ENCODE assay signal across 8 cellular contexts in genomic region chr12:6423267-6424007, GRCh38. TPM values are rescaled to one million over a fixed set of nuclear protein-coding genes. Genes with fewer than 3 reads are reported as not detected.
DNase-seq lines count a peak whose midpoint lies in the region; ATAC-seq, FAIRE-seq and TF ChIP-seq lines count a peak whose summit lies in the region.

No MANE protein-coding gene starts in this region.

- H3K9me3 ChIP-seq in pancreas = no peaks in the 10 kb centered on the region
- no peaks in the 10 kb centered on the region for H3K9me3 ChIP-seq in aorta (ENCODE audit: control insufficient read depth, low read length)

- peaks cover 0 to 17% (median 0%) of the 10 kb centered on the region in 3 donors for H3K4me1 ChIP-seq in pancreas
- H3K4me1 ChIP-seq in aorta (ENCODE audit: control insufficient read depth in 1 of 2, insufficient read depth in 2 of 2, low read length in 2 of 2) = no peaks in the 10 kb centered on the region

- no peak overlapping the region for H3K27ac ChIP-seq in pancreas
- no peak overlapping the region for H3K27ac ChIP-seq in aorta (ENCODE audit: low read depth in 1 of 2, low read length in 2 of 2)

- no peaks in the 10 kb centered on the region for H3K27me3 ChIP-seq in pancreas
- no peaks in the 10 kb centered on the region for H3K27me3 ChIP-seq in aorta (ENCODE audit: control insufficient read depth in 1 of 2, insufficient read depth in 2 of 2, low read length in 1 of 2)

- no peaks in the 10 kb centered on the region for H3K36me3 ChIP-seq in pancreas
- no peaks in the 10 kb centered on the region for H3K36me3 ChIP-seq in aorta (ENCODE audit: control insufficient read depth in 1 of 2, insufficient read depth in 2 of 2, low read length in 1 of 2)

- WGBS in pancreas, 2 donors = 0 to 1% methylated on average over 9 of the region's 9 CpGs
- 3 to 5% methylated on average over 9 of the region's 9 CpGs for WGBS in aorta, 2 donors

- H3K4me3 Mint-ChIP-seq in CD14-positive monocyte = no peak overlapping the region
- H3K4me3 Mint-ChIP-seq in glutamatergic neuron (ENCODE audit: unreplicated experiment) = peak overlapping the region; percentile 65

- TF ChIP-seq CTCF in CD14-positive monocyte (IDR thresholded peaks at IDR 0.05) = peak; percentile 85
- peak; percentile 83 for TF ChIP-seq CTCF in glutamatergic neuron (IDR thresholded peaks at IDR 0.05; ENCODE audit: partially characterized antibody, unreplicated experiment)
- peak; percentile 77 to 83 (median 81) for TF ChIP-seq CTCF in pancreas (IDR thresholded peaks at IDR 0.05)

- H3K27me3 Mint-ChIP-seq in CD14-positive monocyte (ENCODE audit: low read depth in 3 of 3) (peaks cover 0 to 4% (median 0%) of the 10 kb centered on the region in 3 donors), glutamatergic neuron (ENCODE audit: unreplicated experiment) (peaks cover 3% of the 10 kb centered on the region)

- peak; percentile 23 for FAIRE-seq in pancreas (lab: Jason Lieb, UNC)

- H3K9me3 Mint-ChIP-seq in CD14-positive monocyte = no peaks in the 10 kb centered on the region
- H3K9me3 Mint-ChIP-seq in activated naive CD4-positive, alpha-beta T cell treated with anti-CD3 and anti-CD28 coated beads, Interleukin-2, amount 50 U/mL, for 72 hours = no peaks in the 10 kb centered on the region
- H3K9me3 Mint-ChIP-seq in glutamatergic neuron (ENCODE audit: unreplicated experiment) = no peaks in the 10 kb centered on the region

- intact Hi-C loops in CD14-positive monocyte (cut with micrococcal nuclease) = loop anchor here (2.0 to 5.0 kb wide), 3 partner anchors 45 to 119 kb away; partner anchors contain the start of gene GAPDH (in 1 of the 2)
- intact Hi-C loops in pancreas (cut with DNase I) = loop anchor here in 2 of 3 donors (5.0 kb wide), 2 partner anchors 34 to 114 kb away; no protein-coding TSS in a partner anchor
- intact Hi-C loops in aorta (cut with DNase I) = loop anchor here (1.0 to 5.0 kb wide), 5 partner anchors 41 to 129 kb away; partner anchors contain the start of gene TNFRSF1A (in 1 of the 2)

- H3K27ac Mint-ChIP-seq in CD14-positive monocyte (peak overlapping the region in 4 of 7 donors; percentile 7 to 52 (median 26)), glutamatergic neuron (ENCODE audit: unreplicated experiment) (no peak overlapping the region)
- H3K27ac Mint-ChIP-seq in activated naive CD4-positive, alpha-beta T cell treated with anti-CD3 and anti-CD28 coated beads, Interleukin-2, amount 50 U/mL, for 72 hours = peak overlapping the region; percentile 79

- no peaks in the 10 kb centered on the region for H3K36me3 Mint-ChIP-seq in CD14-positive monocyte
- H3K36me3 Mint-ChIP-seq in activated naive CD4-positive, alpha-beta T cell treated with anti-CD3 and anti-CD28 coated beads, Interleukin-2, amount 50 U/mL, for 72 hours = no peaks in the 10 kb centered on the region
- H3K36me3 Mint-ChIP-seq in glutamatergic neuron (ENCODE audit: unreplicated experiment) = no peaks in the 10 kb centered on the region

- H3K4me3 ChIP-seq in pancreas (no peak overlapping the region), aorta (ENCODE audit: low read length in 2 of 2) (no peak overlapping the region)

- peak; percentile 31 for ATAC-seq in GM21717 (IDR thresholded peaks at IDR 0.05; ENCODE audit: unreplicated experiment)
- peak; percentile 51 to 53 for ATAC-seq in activated naive CD4-positive, alpha-beta T cell treated with anti-CD3 and anti-CD28 coated beads, Interleukin-2, amount 50 U/mL, for 72 hours
- ATAC-seq in pancreas = peak; percentile 95 to 99 (median 98)
- ATAC-seq in aorta (ENCODE audit: low FRiP score) = peak; percentile 96

- peaks cover 22% of the 10 kb centered on the region for H3K4me1 Mint-ChIP-seq in CD14-positive monocyte
- H3K4me1 Mint-ChIP-seq in glutamatergic neuron (ENCODE audit: low read depth, unreplicated experiment) = no peaks in the 10 kb centered on the region

- DNase-seq in CD14-positive monocyte (ENCODE audit: low spot score) = peak; percentile 86
- peak; percentile 85 for DNase-seq in NCI-H1436 treated with DMSO at 0.1 percent for 48 hours (lab: John Stamatoyannopoulos, UW)
- DNase-seq in SKM-1 treated with dmso at 0.1 percent for 144 hours (lab: John Stamatoyannopoulos, UW; ENCODE audit: unreplicated experiment) = peak; percentile 60
- peak; percentile 72 to 75 for DNase-seq in activated naive CD4-positive, alpha-beta T cell treated with anti-CD3 and anti-CD28 coated beads, Interleukin-2, amount 50 U/mL, for 72 hours (ENCODE audit: low spot score in 2 of 2)
- DNase-seq in glutamatergic neuron = peak; percentile 69
- DNase-seq in pancreas = peak; percentile 74 to 90 (median 84)
- DNase-seq in aorta = peak; percentile 90 to 92

RNA-seq across cellular contexts. Expression of gene CD27, which starts 21.3 kb away (rescaled TPM):
- 1 to 10 TPM in 1 of 2 donors, under 1 TPM in 1; 0.88 to 1.2 TPM for polyA plus RNA-seq in CD14-positive monocyte
- total RNA-seq in activated naive CD4-positive, alpha-beta T cell treated with anti-CD3 and anti-CD28 coated beads, Interleukin-2, amount 50 U/mL, for 72 hours = 100 to 1,000 TPM in 1 of 2 donors, 10 to 100 TPM in 1; 77.9 to 162 TPM
- not detected for total RNA-seq in glutamatergic neuron (ENCODE audit: unreplicated experiment)
- under 1 TPM in 4 of 6 donors, not detected in 2; 0.21 to 0.81 (median 0.30) TPM for total RNA-seq in pancreas
- polyA plus RNA-seq in pancreas = under 1 TPM; 0.14 to 0.30 TPM
- 1 to 10 TPM; 1.2 TPM for total RNA-seq in aorta
- polyA plus RNA-seq in aorta = under 1 TPM; 0.51 to 0.88 TPM

RNA-seq across cellular contexts. Expression of gene TAPBPL, which starts 28.4 kb away (rescaled TPM):
- polyA plus RNA-seq in CD14-positive monocyte (100 to 1,000 TPM in 1 of 2 donors, 10 to 100 TPM in 1; 91.8 to 145 TPM), pancreas (10 to 100 TPM; 15.9 to 17.7 TPM), aorta (10 to 100 TPM; 22.0 to 25.9 TPM)
- total RNA-seq in activated naive CD4-positive, alpha-beta T cell treated with anti-CD3 and anti-CD28 coated beads, Interleukin-2, amount 50 U/mL, for 72 hours = 10 to 100 TPM; 31.4 to 33.7 TPM
- total RNA-seq in glutamatergic neuron (ENCODE audit: unreplicated experiment) (0.96 TPM), pancreas (10 to 100 TPM in 3 of 6 donors, 1 to 10 TPM in 3; 7.8 to 25.5 (median 12.6) TPM), aorta (10 to 100 TPM; 14.6 to 29.3 TPM)

RNA-seq across cellular contexts. Expression of gene LTBR, which starts 39.5 kb away (rescaled TPM):
- 10 to 100 TPM; 56.4 to 60.6 TPM for polyA plus RNA-seq in CD14-positive monocyte
- total RNA-seq in activated naive CD4-positive, alpha-beta T cell treated with anti-CD3 and anti-CD28 coated beads, Interleukin-2, amount 50 U/mL, for 72 hours = 1 to 10 TPM; 2.0 to 3.1 TPM
- total RNA-seq in glutamatergic neuron (ENCODE audit: unreplicated experiment) = not detected
- 10 to 100 TPM; 50.0 to 75.2 (median 61.3) TPM for total RNA-seq in pancreas
- polyA plus RNA-seq in pancreas = 10 to 100 TPM; 74.2 to 82.1 TPM
- 100 to 1,000 TPM in 1 of 2 donors, 10 to 100 TPM in 1; 83.1 to 103 TPM for total RNA-seq in aorta
- 10 to 100 TPM; 20.5 to 87.8 TPM for polyA plus RNA-seq in aorta

RNA-seq across cellular contexts. Expression of gene VAMP1, which starts 47.0 kb away (rescaled TPM):
- polyA plus RNA-seq in CD14-positive monocyte = under 1 TPM; 0.84 to 0.85 TPM
- 100 to 1,000 TPM in 1 of 2 donors, 10 to 100 TPM in 1; 47.6 to 151 TPM for total RNA-seq in activated naive CD4-positive, alpha-beta T cell treated with anti-CD3 and anti-CD28 coated beads, Interleukin-2, amount 50 U/mL, for 72 hours
- 14.0 TPM for total RNA-seq in glutamatergic neuron (ENCODE audit: unreplicated experiment)
- 1 to 10 TPM; 1.7 to 4.1 (median 2.3) TPM for total RNA-seq in pancreas
- 1 to 10 TPM; 3.2 to 7.5 TPM for polyA plus RNA-seq in pancreas
- 10 to 100 TPM in 1 of 2 donors, 1 to 10 TPM in 1; 9.7 to 23.9 TPM for total RNA-seq in aorta
- polyA plus RNA-seq in aorta = 10 to 100 TPM; 14.8 to 44.0 TPM

RNA-seq across cellular contexts. Expression of gene SCNN1A, which starts 48.1 kb away (rescaled TPM):
- polyA plus RNA-seq in CD14-positive monocyte = under 1 TPM; 0.11 to 0.63 TPM
- 1 to 10 TPM; 1.1 to 2.8 TPM for total RNA-seq in activated naive CD4-positive, alpha-beta T cell treated with anti-CD3 and anti-CD28 coated beads, Interleukin-2, amount 50 U/mL, for 72 hours
- 0.74 TPM for total RNA-seq in glutamatergic neuron (ENCODE audit: unreplicated experiment)
- 10 to 100 TPM; 21.0 to 56.3 (median 37.8) TPM for total RNA-seq in pancreas
- 10 to 100 TPM; 42.7 to 87.8 TPM for polyA plus RNA-seq in pancreas
- 1 to 10 TPM; 1.5 to 2.4 TPM for total RNA-seq in aorta
- polyA plus RNA-seq in aorta = 1 to 10 TPM in 1 of 2 donors, under 1 TPM in 1; 0.61 to 1.5 TPM

Comparison
In these comparisons a context has a peak if more than half of its experiments do, and no peak if none do; other contexts are left out.
1. ATAC-seq: peak in every context shown above with its lines; median percentile 98 in pancreas; 96 in aorta; 52 in activated naive CD4-positive, alpha-beta T cell treated with anti-CD3 and anti-CD28 coated beads, Interleukin-2, amount 50 U/mL, for 72 hours; 31 in GM21717.
2. RNA of gene CD27, which starts 21.3 kb away (total RNA-seq): 77.9 to 162 TPM in activated naive CD4-positive, alpha-beta T cell treated with anti-CD3 and anti-CD28 coated beads, Interleukin-2, amount 50 U/mL, for 72 hours; 1.2 TPM in aorta, not detected in glutamatergic neuron (single experiment) and 0.21 to 0.81 TPM in pancreas; every median in the first group is over 10 times any median in the second.
3. RNA of gene LTBR, which starts 39.5 kb away (total RNA-seq): 83.1 to 103 TPM in aorta and 50.0 to 75.2 TPM in pancreas; 2.0 to 3.1 TPM in activated naive CD4-positive, alpha-beta T cell treated with anti-CD3 and anti-CD28 coated beads, Interleukin-2, amount 50 U/mL, for 72 hours and not detected in glutamatergic neuron (single experiment); every median in the first group is over 10 times any median in the second.
4. Peak in every context shown above with its lines, with median percentiles within 50 percentile points of each other: DNase-seq and CTCF ChIP-seq.